Comparison of ENCODE assay signal across 18 cellular contexts in genomic region chr13:51996660-51997059, GRCh38. TPM values are rescaled to one million over a fixed set of nuclear protein-coding genes. Genes with fewer than 3 reads are reported as not detected.
DNase-seq lines count a peak whose midpoint lies in the region; ATAC-seq and TF ChIP-seq lines count a peak whose summit lies in the region.
"Had no signal": no experiment of that assay in that cellular context is flagged by ENCODE, and none has a peak within 500 bp of the region (broad histone marks: within the 10 kb centered on the region; RNA-seq: fewer than 3 reads in every experiment).

No MANE protein-coding gene starts in this region.

- WGBS in body of pancreas, 2 donors: 71 to 77% methylated on average over 3 of the region's 3 CpGs
- WGBS in right lobe of liver (ENCODE audit: insufficient coverage, low coverage, low lambda C conversion rate, missing lambda C conversion rate): 84% methylated on average over 3 of the region's 3 CpGs
- WGBS in prostate gland: 92% methylated on average over 3 of the region's 3 CpGs

- H3K4me3 Mint-ChIP-seq in stimulated activated naive CD8-positive, alpha-beta T cell treated with anti-CD3 and anti-CD28 coated beads, Interleukin-15, amount 100 ng/mL, for 72 hours: no peak overlapping the region
- H3K4me3 Mint-ChIP-seq: CD8-positive, alpha-beta memory T cell had no signal

- intact Hi-C loops in body of pancreas (cut with DNase I) (no loop called here), right lobe of liver (cut with DNase I) (no loop called here), prostate gland (cut with DNase I) (loop anchor here (5.0 kb wide), 1 partner anchor 131 kb away; the partner anchor contains the start of gene NEK5)

- H3K27ac Mint-ChIP-seq in stimulated activated naive CD8-positive, alpha-beta T cell treated with anti-CD3 and anti-CD28 coated beads, Interleukin-15, amount 100 ng/mL, for 72 hours: no peak overlapping the region

- DNase-seq in OCI-M1 (lab: John Stamatoyannopoulos, UW) (peak; percentile 89), body of pancreas (no peak), right lobe of liver (no peak), prostate gland (ENCODE audit: low spot score) (no peak)
- DNase-seq in activated CD4-positive, CD25-positive, alpha-beta regulatory T cell (lab: John Stamatoyannopoulos, UW): no peak
- DNase-seq in stimulated activated naive CD8-positive, alpha-beta T cell treated with anti-CD3 and anti-CD28 coated beads, Interleukin-15, amount 100 ng/mL, for 72 hours: no peak
- DNase-seq in stimulated activated CD4-positive, alpha-beta T cell treated with anti-CD3 and anti-CD28 coated beads, Interleukin-4, amount 100 ng/mL, for 4 hours: no peak
- DNase-seq: CD8-positive, alpha-beta memory T cell; DMS79 treated with DMSO at 0.1 percent for 48 hours; HCEC 1CT; IMR-90; MM.1S; NCI-H1092 treated with DMSO at 0.1 percent for 48 hours; NCI-H2081 treated with DMSO at 0.1 percent for 48 hours; NCI-H510A treated with DMSO at 0.1 percent for 48 hours; SHP77 had no signal

- H3K27ac ChIP-seq in body of pancreas: peak overlapping the region; percentile 76 to 83 (median 80)
- H3K27ac ChIP-seq in right lobe of liver: peak overlapping the region in 2 of 3 donors; percentile 75 to 78
- peak overlapping the region; percentile 50 to 56 for H3K27ac ChIP-seq in prostate gland
- H3K27ac ChIP-seq: BLaER1 had no signal

- H3K4me1 Mint-ChIP-seq in stimulated activated naive CD8-positive, alpha-beta T cell treated with anti-CD3 and anti-CD28 coated beads, Interleukin-15, amount 100 ng/mL, for 72 hours: no peaks in the 10 kb centered on the region
- H3K4me1 Mint-ChIP-seq: CD8-positive, alpha-beta memory T cell had no signal

- TF ChIP-seq POLR2A in body of pancreas (IDR thresholded peaks at IDR 0.05) (no peak), right lobe of liver (IDR thresholded peaks at IDR 0.05) (no peak), prostate gland (IDR thresholded peaks at IDR 0.05) (no peak)

- no peak for TF ChIP-seq CTCF in body of pancreas (IDR thresholded peaks at IDR 0.05)
- no peak for TF ChIP-seq CTCF in right lobe of liver (IDR thresholded peaks at IDR 0.05)
- TF ChIP-seq CTCF in prostate gland (IDR thresholded peaks at IDR 0.05): no peak

- H3K9me3 ChIP-seq in body of pancreas: no peaks in the 10 kb centered on the region
- H3K9me3 ChIP-seq in right lobe of liver: no peaks in the 10 kb centered on the region
- H3K9me3 ChIP-seq in prostate gland: no peaks in the 10 kb centered on the region
- H3K9me3 ChIP-seq: BLaER1 had no signal

- ATAC-seq in body of pancreas (no peak), right lobe of liver (no peak), GM21528 (IDR thresholded peaks at IDR 0.05; ENCODE audit: low FRiP score, unreplicated experiment) (no peak)
- ATAC-seq in stimulated activated naive CD8-positive, alpha-beta T cell treated with anti-CD3 and anti-CD28 coated beads, Interleukin-15, amount 100 ng/mL, for 72 hours: no peak

- H3K4me1 ChIP-seq in body of pancreas (peaks cover 60% of the 10 kb centered on the region), right lobe of liver (peaks cover 0 to 68% (median 25%) of the 10 kb centered on the region in 4 donors), prostate gland (replicated peaks) (peaks cover 17% of the 10 kb centered on the region)
- H3K4me1 ChIP-seq: BLaER1 had no signal

- H3K27me3 ChIP-seq in body of pancreas (no peaks in the 10 kb centered on the region), right lobe of liver (no peaks in the 10 kb centered on the region), prostate gland (replicated peaks; ENCODE audit: insufficient read depth) (no peaks in the 10 kb centered on the region)
- H3K27me3 ChIP-seq: BLaER1 had no signal

- no peaks in the 10 kb centered on the region for H3K9me3 Mint-ChIP-seq in stimulated activated naive CD8-positive, alpha-beta T cell treated with anti-CD3 and anti-CD28 coated beads, Interleukin-15, amount 100 ng/mL, for 72 hours
- H3K9me3 Mint-ChIP-seq: CD8-positive, alpha-beta memory T cell had no signal

- H3K36me3 ChIP-seq in body of pancreas (replicated peaks in 1 of 2; ENCODE audit: insufficient read depth in 1 of 2, low read depth in 2 of 2) (no peaks in the 10 kb centered on the region), right lobe of liver (no peaks in the 10 kb centered on the region), prostate gland (no peaks in the 10 kb centered on the region)
- H3K36me3 ChIP-seq: BLaER1 had no signal

- H3K27me3 Mint-ChIP-seq in stimulated activated naive CD8-positive, alpha-beta T cell treated with anti-CD3 and anti-CD28 coated beads, Interleukin-15, amount 100 ng/mL, for 72 hours: peaks cover 10% of the 10 kb centered on the region

- H3K4me3 ChIP-seq in body of pancreas (no peak overlapping the region), right lobe of liver (no peak overlapping the region), prostate gland (no peak overlapping the region)
- H3K4me3 ChIP-seq: BLaER1 had no signal

RNA-seq across cellular contexts. Expression of gene ATP7B, which starts 14.6 kb away (rescaled TPM):
- total RNA-seq in body of pancreas (1 to 10 TPM; 5.7 to 6.9 TPM), right lobe of liver (10 to 100 TPM; 17.1 to 27.6 (median 21.6) TPM), prostate gland (1 to 10 TPM; 6.2 to 8.2 TPM)

RNA-seq across cellular contexts. Expression of gene ALG11, which starts 15.5 kb away (rescaled TPM):
- total RNA-seq in body of pancreas (10 to 100 TPM in 1 of 2 donors, 1 to 10 TPM in 1; 9.2 to 16.1 TPM), right lobe of liver (10 to 100 TPM in 5 of 6 experiments, 1 to 10 TPM in 1; 8.8 to 23.0 (median 15.4) TPM), prostate gland (10 to 100 TPM; 28.9 to 34.1 TPM)

RNA-seq across cellular contexts. Expression of gene UTP14C, which starts 27.8 kb away (rescaled TPM):
- total RNA-seq in body of pancreas: 1 to 10 TPM; 9.6 to 9.9 TPM
- 10 to 100 TPM in 5 of 6 experiments, 1 to 10 TPM in 1; 8.1 to 10.9 (median 10.4) TPM for total RNA-seq in right lobe of liver
- 10 to 100 TPM; 19.1 to 26.1 TPM for total RNA-seq in prostate gland
